30 cellular contexts compared by ENCODE assay signal in the genomic region with DNA sequence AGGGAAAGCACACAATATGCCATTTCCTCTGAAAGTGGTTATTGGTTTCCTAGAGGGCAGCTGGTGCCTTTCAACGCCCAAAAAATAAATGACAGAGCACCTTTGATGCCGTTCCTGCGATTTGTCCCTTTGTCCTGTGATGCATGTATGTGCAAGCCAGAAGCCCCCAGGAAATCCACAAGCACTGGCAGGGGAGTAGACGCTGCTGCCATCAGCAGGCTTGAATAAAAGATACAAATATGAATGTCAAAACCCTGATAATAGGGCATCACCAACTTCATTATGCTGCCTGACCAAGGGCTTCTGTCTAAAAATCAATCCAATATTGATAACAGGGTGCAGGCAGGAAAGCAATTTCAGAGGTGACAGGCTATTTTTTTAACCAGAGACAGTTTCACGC.
"Had no signal": no experiment of that assay in that cellular context is flagged by ENCODE, and none has a peak within 500 bp of the region (broad histone marks: within the 10 kb centered on the region; RNA-seq: fewer than 3 reads in every experiment).

No MANE protein-coding gene starts in this region.

- H3K9me3 Mint-ChIP-seq: mesothelial cell of epicardium; naive B cell; nephron progenitor cell; stimulated activated naive B cell treated with anti-CD40 and anti-IgM and Interleukin-4, amounts not matched to agents 10 μg/mL and 1 μg/mL and 100 μg/mL, for 72 hours had no signal

- H3K4me3 ChIP-seq: left lung, lung, ovary, prostate gland, skin epidermis, stomach, testis, thyroid gland, transverse colon, upper lobe of left lung, vagina had no signal

- H3K4me3 Mint-ChIP-seq: immature natural killer cell; mesothelial cell of epicardium; natural killer cell; nephron progenitor cell; stimulated activated naive B cell treated with anti-CD40 and anti-IgM and Interleukin-4, amounts not matched to agents 10 μg/mL and 1 μg/mL and 100 μg/mL, for 72 hours had no signal

- H3K4me1 ChIP-seq: left lung, prostate gland, stomach, testis, thyroid gland, transverse colon, upper lobe of left lung, vagina had no signal

- H3K27ac ChIP-seq: left lung, ovary, prostate gland, skin epidermis, stomach, testis, thyroid gland, transverse colon, upper lobe of left lung, vagina had no signal

- DNase-seq: hippocampal formation; immature natural killer cell; kidney; left colon; left lung; mesendoderm; naive B cell; natural killer cell; nephron progenitor cell; ovary; posterior cingulate gyrus; retina; right cardiac atrium; stimulated activated CD4-positive, alpha-beta T cell treated with anti-CD3 and anti-CD28 coated beads, Interleukin-12 subunit alpha, Interleukin-12 subunit beta, amount 100 ng/mL, for 4 hours; stimulated activated CD4-positive, alpha-beta T cell treated with anti-CD3 and anti-CD28 coated beads, Interleukin-15, amount 100 ng/mL, for 24 hours; stimulated activated CD4-positive, alpha-beta T cell treated with anti-CD3 and anti-CD28 coated beads, Interleukin-2, amount 100 ng/mL, for 24 hours; stimulated activated CD4-positive, alpha-beta T cell treated with anti-CD3 and anti-CD28 coated beads, Interleukin-4, amount 100 ng/mL, for 1 hour; stimulated activated naive B cell treated with anti-CD40 and anti-IgM and Interleukin-4, amounts not matched to agents 10 μg/mL and 1 μg/mL and 100 μg/mL, for 72 hours; stimulated activated naive CD8-positive, alpha-beta T cell treated with anti-CD3 and anti-CD28 coated beads, Interleukin-15, Interleukin-2, amounts not matched to agents 100 U/mL and 50 U/mL, for 24 hours; stomach; testis; thyroid gland; transverse colon; upper lobe of left lung had no signal

- H3K36me3 Mint-ChIP-seq: immature natural killer cell; mesothelial cell of epicardium; naive B cell; natural killer cell; stimulated activated naive B cell treated with anti-CD40 and anti-IgM and Interleukin-4, amounts not matched to agents 10 μg/mL and 1 μg/mL and 100 μg/mL, for 72 hours had no signal

- H3K9me3 ChIP-seq: left lung, ovary, prostate gland, stomach, testis, thyroid gland, transverse colon, upper lobe of left lung, vagina had no signal

- H3K27me3 ChIP-seq: left lung, ovary, testis, thyroid gland, transverse colon, upper lobe of left lung, vagina had no signal

- H3K36me3 ChIP-seq: left lung, ovary, prostate gland, stomach, thyroid gland, transverse colon, upper lobe of left lung, vagina had no signal

- ATAC-seq: left colon; left lung; natural killer cell; right cardiac atrium; sciatic nerve; stimulated activated naive B cell treated with anti-CD40 and anti-IgM and Interleukin-4, amounts not matched to agents 10 μg/mL and 1 μg/mL and 100 μg/mL, for 72 hours; stimulated activated naive CD8-positive, alpha-beta T cell treated with anti-CD3 and anti-CD28 coated beads, Interleukin-15, Interleukin-2, amounts not matched to agents 100 U/mL and 50 U/mL, for 24 hours had no signal

- H3K4me1 Mint-ChIP-seq: immature natural killer cell; mesothelial cell of epicardium; naive B cell; natural killer cell; nephron progenitor cell; stimulated activated naive B cell treated with anti-CD40 and anti-IgM and Interleukin-4, amounts not matched to agents 10 μg/mL and 1 μg/mL and 100 μg/mL, for 72 hours had no signal

- H3K27ac Mint-ChIP-seq: immature natural killer cell; mesothelial cell of epicardium; naive B cell; natural killer cell; nephron progenitor cell; stimulated activated naive B cell treated with anti-CD40 and anti-IgM and Interleukin-4, amounts not matched to agents 10 μg/mL and 1 μg/mL and 100 μg/mL, for 72 hours had no signal
